ENCODE assay signal across 8 cellular contexts in genomic region chr17:1709403-1709891, GRCh38. TPM values are rescaled to one million over a fixed set of nuclear protein-coding genes. Genes with fewer than 3 reads are reported as not detected.
DNase-seq lines count a peak whose midpoint lies in the region; ATAC-seq and TF ChIP-seq lines count a peak whose summit lies in the region.

No MANE protein-coding gene starts in this region.

- intact Hi-C loops in Right ventricle myocardium inferior (cut with DNase I) (no loop called here), cardiac septum (cut with DNase I) (no loop called here), vagina (cut with DNase I) (no loop called here)

- DNase-seq in Right ventricle myocardium inferior (ENCODE audit: missing footprints) (peak; percentile 32), cardiac septum (ENCODE audit: low spot score) (no peak), mesendoderm (no peak), vagina (ENCODE audit: extremely low spot score in 2 of 2) (no peak), NCI-H1092 (lab: John Stamatoyannopoulos, UW) (no peak), endothelial cell (ENCODE audit: low spot score) (no peak)

- TF ChIP-seq CTCF in vagina (IDR thresholded peaks at IDR 0.05) (no peak), endothelial cell (IDR thresholded peaks at IDR 0.05; ENCODE audit: unreplicated experiment) (no peak)

- H3K4me1 ChIP-seq in duodenal mucosa (ENCODE audit: control insufficient read depth in 1 of 2, insufficient read depth in 2 of 2, low read length in 2 of 2) (peaks cover 24 to 37% of the 10 kb centered on the region in 2 donors), mesendoderm (ENCODE audit: control insufficient read depth, low read depth, low read length) (no peaks in the 10 kb centered on the region), vagina (peaks cover 37% of the 10 kb centered on the region)

- no peak overlapping the region for H3K27ac ChIP-seq in duodenal mucosa (ENCODE audit: low read depth, low read length)
- no peak overlapping the region for H3K27ac ChIP-seq in mesendoderm (ENCODE audit: low read depth, low read length)
- H3K27ac ChIP-seq in vagina: peak overlapping the region; percentile 77

- peaks cover 17% of the 10 kb centered on the region for H3K36me3 Mint-ChIP-seq in endothelial cell (ENCODE audit: low read depth, unreplicated experiment)

- no peaks in the 10 kb centered on the region for H3K27me3 ChIP-seq in duodenal mucosa (ENCODE audit: control insufficient read depth in 1 of 2, insufficient read depth in 2 of 2, low read length in 2 of 2)
- H3K27me3 ChIP-seq in mesendoderm (ENCODE audit: insufficient read depth, low read length, poor library complexity): no peaks in the 10 kb centered on the region
- no peaks in the 10 kb centered on the region for H3K27me3 ChIP-seq in vagina

- H3K56ac ChIP-seq in mesendoderm (ENCODE audit: low read length): peak overlapping the region; percentile 60

- H2BK15ac ChIP-seq in mesendoderm (replicated peaks; ENCODE audit: low read depth): no peak overlapping the region

- H3K18ac ChIP-seq in mesendoderm (ENCODE audit: low read length): no peak overlapping the region

- no peaks in the 10 kb centered on the region for H3K9me3 Mint-ChIP-seq in endothelial cell (ENCODE audit: unreplicated experiment)

- H3K4me2 ChIP-seq in mesendoderm (ENCODE audit: low read length): no peak overlapping the region

- H3K4me1 Mint-ChIP-seq in endothelial cell (ENCODE audit: unreplicated experiment): peaks cover 28% of the 10 kb centered on the region

- H2AK5ac ChIP-seq in mesendoderm (ENCODE audit: low read length): no peak overlapping the region

- no peak for TF ChIP-seq POLR2A in vagina (IDR thresholded peaks at IDR 0.05)

- H3K27me3 Mint-ChIP-seq in endothelial cell (ENCODE audit: unreplicated experiment): peaks cover 9% of the 10 kb centered on the region

- H2BK5ac ChIP-seq in mesendoderm (ENCODE audit: low read length): no peak overlapping the region

- H3K27ac Mint-ChIP-seq in endothelial cell (ENCODE audit: unreplicated experiment): no peak overlapping the region

- H3K9me3 ChIP-seq in duodenal mucosa (ENCODE audit: control insufficient read depth in 1 of 2, low read length in 2 of 2) (no peaks in the 10 kb centered on the region), vagina (no peaks in the 10 kb centered on the region)

- H3K9ac ChIP-seq in duodenal mucosa (ENCODE audit: low read depth in 1 of 2, low read length in 2 of 2): peak overlapping the region in 1 of 2 donors; percentile 80
- no peak overlapping the region for H3K9ac ChIP-seq in mesendoderm (ENCODE audit: low read length)

- H3K4ac ChIP-seq in mesendoderm (ENCODE audit: low read depth, low read length): no peak overlapping the region

- no CpG with 5 or more reads among the region's 13 CpGs for WGBS in mesendoderm (ENCODE audit: extremely low coverage, insufficient coverage, low lambda C conversion rate)

- no peak overlapping the region for H3K4me3 Mint-ChIP-seq in endothelial cell (ENCODE audit: unreplicated experiment)

- peaks cover 20 to 31% of the 10 kb centered on the region in 2 donors for H3K36me3 ChIP-seq in duodenal mucosa (ENCODE audit: control insufficient read depth in 1 of 2, insufficient read depth in 2 of 2, low read length in 2 of 2)
- no peaks in the 10 kb centered on the region for H3K36me3 ChIP-seq in mesendoderm (ENCODE audit: control insufficient read depth, insufficient read depth, low read length)
- H3K36me3 ChIP-seq in vagina: peaks cover 0 to 5% of the 10 kb centered on the region in 2 donors

- H3K79me1 ChIP-seq in mesendoderm (ENCODE audit: low read length): peaks cover 4% of the 10 kb centered on the region

- no peaks in the 10 kb centered on the region for H3K79me2 ChIP-seq in mesendoderm (ENCODE audit: control insufficient read depth, insufficient read depth, low read length)

- peak; percentile 1 for ATAC-seq in Right ventricle myocardium inferior
- ATAC-seq in GM18502 (IDR thresholded peaks at IDR 0.05; ENCODE audit: poor library complexity, unreplicated experiment): no peak

- no peak overlapping the region for H4K8ac ChIP-seq in mesendoderm (ENCODE audit: low read depth, low read length)

- H2BK120ac ChIP-seq in mesendoderm (ENCODE audit: low read depth, low read length): no peak overlapping the region

- no peak overlapping the region for H3K23ac ChIP-seq in mesendoderm (ENCODE audit: low read length)

- H4K5ac ChIP-seq in mesendoderm (ENCODE audit: low read length): no peak overlapping the region

- peak overlapping the region; percentile 65 to 71 for H3K4me3 ChIP-seq in duodenal mucosa (ENCODE audit: low read depth in 1 of 2, low read length in 2 of 2)
- no peak overlapping the region for H3K4me3 ChIP-seq in mesendoderm (ENCODE audit: low read length)
- peak overlapping the region; percentile 67 to 69 for H3K4me3 ChIP-seq in vagina

RNA-seq across cellular contexts. Expression of gene TLCD2, which starts 0.7 kb away (rescaled TPM):
- total RNA-seq in Right ventricle myocardium inferior: 2.4 TPM
- 2.6 TPM for total RNA-seq in cardiac septum
- polyA plus RNA-seq in mesendoderm (2013, experiment 1 of 2): 0.52 TPM
- 0.50 TPM for polyA plus RNA-seq in mesendoderm (2013, experiment 2 of 2)
- total RNA-seq in vagina: 10.8 TPM
- total RNA-seq in endothelial cell (ENCODE audit: unreplicated experiment): 4.4 TPM

RNA-seq across cellular contexts. Expression of gene WDR81, which starts 15.1 kb away (rescaled TPM):
- total RNA-seq in Right ventricle myocardium inferior (10.4 TPM), cardiac septum (7.2 TPM), vagina (57.2 TPM), endothelial cell (ENCODE audit: unreplicated experiment) (20.0 TPM)
- polyA plus RNA-seq in mesendoderm (2013, experiment 1 of 2): 6.6 TPM
- 5.6 TPM for polyA plus RNA-seq in mesendoderm (2013, experiment 2 of 2)

RNA-seq across cellular contexts. Expression of gene PRPF8, which starts 24.8 kb away (rescaled TPM):
- total RNA-seq in Right ventricle myocardium inferior: 120 TPM
- 162 TPM for total RNA-seq in cardiac septum
- polyA plus RNA-seq in mesendoderm (2013, experiment 1 of 2): 158 TPM
- 144 TPM for polyA plus RNA-seq in mesendoderm (2013, experiment 2 of 2)
- 247 TPM for total RNA-seq in vagina
- total RNA-seq in endothelial cell (ENCODE audit: unreplicated experiment): 295 TPM

RNA-seq across cellular contexts. Expression of gene SERPINF2, which starts 33.2 kb away (rescaled TPM):
- total RNA-seq in Right ventricle myocardium inferior (0.73 TPM), cardiac septum (1.2 TPM), vagina (23.8 TPM), endothelial cell (ENCODE audit: unreplicated experiment) (0.56 TPM)
- polyA plus RNA-seq in mesendoderm (2013, experiment 1 of 2): 0.34 TPM
- polyA plus RNA-seq in mesendoderm (2013, experiment 2 of 2): 0.31 TPM

RNA-seq across cellular contexts. Expression of gene SERPINF1, which starts 52.4 kb away (rescaled TPM):
- total RNA-seq in Right ventricle myocardium inferior (198 TPM), cardiac septum (163 TPM), vagina (1,040 TPM), endothelial cell (ENCODE audit: unreplicated experiment) (0.77 TPM)
- 18.6 TPM for polyA plus RNA-seq in mesendoderm (2013, experiment 1 of 2)
- 19.8 TPM for polyA plus RNA-seq in mesendoderm (2013, experiment 2 of 2)
